Comparison of ENCODE assay signal across 18 cellular contexts in the genomic region with DNA sequence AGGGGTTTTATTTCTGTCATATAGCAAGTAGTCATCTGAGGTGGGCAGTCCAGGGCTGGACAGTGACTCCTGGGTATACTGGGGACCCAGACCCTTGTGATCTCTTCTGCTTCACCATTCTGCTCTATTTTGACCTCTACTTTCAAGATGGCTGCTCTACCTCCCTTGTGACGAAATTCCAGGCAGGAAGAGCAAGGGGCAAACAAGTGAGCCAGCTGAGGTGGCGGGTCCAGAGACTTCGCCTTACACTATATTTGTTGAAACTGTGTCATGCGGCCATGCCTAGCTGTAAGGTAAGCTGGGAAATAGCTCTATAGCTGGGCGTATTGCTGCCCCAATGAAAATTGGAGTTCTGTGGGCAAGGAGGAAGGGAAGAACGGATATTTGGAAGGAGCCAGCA. TPM values are rescaled to one million over a fixed set of nuclear protein-coding genes. Genes with fewer than 3 reads are reported as not detected.
A peak's percentile ranks its signal among the peaks of the same experiment; 100 is the strongest.
DNase-seq lines count a peak whose midpoint lies in the region; ATAC-seq and TF ChIP-seq lines count a peak whose summit lies in the region.
"Had no signal": no experiment of that assay in that cellular context is flagged by ENCODE, and none has a peak within 500 bp of the region (broad histone marks: within the 10 kb centered on the region; RNA-seq: fewer than 3 reads in every experiment).

No MANE protein-coding gene starts in this region.

- H3K27ac ChIP-seq in IMR-90 (ENCODE audit: insufficient read depth, low read length) (peak overlapping the region; percentile 93), mesodermal cell (ENCODE audit: low read depth, low read length, severe bottlenecking) (peak overlapping the region; percentile 100), smooth muscle cell (ENCODE audit: low read depth) (peak overlapping the region; percentile 95)
- H3K27ac ChIP-seq: WERI-Rb-1 had no signal

- H3K79me2 ChIP-seq in smooth muscle cell (ENCODE audit: low read depth), result no peaks in the 10 kb centered on the region

- no peak for TF ChIP-seq CTCF in IMR-90 (conservative IDR thresholded peaks at IDR 0.05; ENCODE audit: low read depth, low read length)
- no peak for TF ChIP-seq CTCF in MCF 10A (IDR thresholded peaks at IDR 0.05; ENCODE audit: unreplicated experiment)
- TF ChIP-seq CTCF in smooth muscle cell (IDR thresholded peaks at IDR 0.05; ENCODE audit: borderline replicate concordance, insufficient read depth, poor library complexity, severe bottlenecking), result no peak
- no peak for TF ChIP-seq CTCF in GM13976 (IDR thresholded peaks at IDR 0.05; ENCODE audit: borderline replicate concordance, control extremely low read depth, extremely low read depth, insufficient read depth, missing control alignments)

- no peaks in the 10 kb centered on the region for H3K27me3 Mint-ChIP-seq in MCF 10A (ENCODE audit: insufficient read depth, unreplicated experiment)
- H3K27me3 Mint-ChIP-seq in activated T-cell treated with anti-CD3 and anti-CD28 coated beads, Interleukin-2, amount 50 U/mL, for 4 hours (ENCODE audit: low read depth), result no peaks in the 10 kb centered on the region

- H3K9me3 ChIP-seq in IMR-90 (ENCODE audit: control insufficient read depth, insufficient read depth, low read length) (peaks cover 4% of the 10 kb centered on the region; the same call in 1 of the 2 replicates), mesodermal cell (ENCODE audit: control insufficient read depth, low read length) (peaks cover 16% of the 10 kb centered on the region), smooth muscle cell (replicated peaks; ENCODE audit: low read depth) (no peaks in the 10 kb centered on the region)
- H3K9me3 ChIP-seq: BE2C had no signal

- H4K8ac ChIP-seq in IMR-90 (ENCODE audit: low read depth in 2 of 2, low read length in 2 of 2), result peak overlapping the region; percentile 93 to 97

- H3K36me3 ChIP-seq in IMR-90 (ENCODE audit: control insufficient read depth, insufficient read depth, low read length), result no peaks in the 10 kb centered on the region
- no peaks in the 10 kb centered on the region for H3K36me3 ChIP-seq in mesodermal cell (ENCODE audit: control insufficient read depth, insufficient read depth, low read length)
- H3K36me3 ChIP-seq in smooth muscle cell (ENCODE audit: low read depth), result no peaks in the 10 kb centered on the region
- H3K36me3 ChIP-seq: BE2C, WERI-Rb-1 had no signal

- H2AK9ac ChIP-seq in IMR-90 (replicated peaks; ENCODE audit: low read depth, low read length, poor library complexity), result peak overlapping the region; percentile 65

- no peak for ATAC-seq in IMR-90 (ENCODE audit: low read depth)
- ATAC-seq in activated T-cell treated with anti-CD3 and anti-CD28 coated beads, Interleukin-2, amount 50 U/mL, for 4 hours, result no peak
- ATAC-seq: mucosa of descending colon had no signal

- H3F3A ChIP-seq in smooth muscle cell (ENCODE audit: low read depth), result peaks cover 38% of the 10 kb centered on the region

- H3K18ac ChIP-seq in IMR-90 (ENCODE audit: low read depth, low read length), result peak overlapping the region; percentile 99

- H2AFZ ChIP-seq in IMR-90 (replicated peaks; ENCODE audit: low read length, poor library complexity) (peak overlapping the region; percentile 75), smooth muscle cell (ENCODE audit: low read depth) (peak overlapping the region; percentile 32)

- TF ChIP-seq RAD21 in IMR-90 (IDR thresholded peaks at IDR 0.05; ENCODE audit: low read length), result no peak

- peak overlapping the region; percentile 100 for H2AK5ac ChIP-seq in IMR-90 (ENCODE audit: low read depth, low read length)

- no peak for TF ChIP-seq POLR2A in IMR-90 (IDR thresholded peaks at IDR 0.05; ENCODE audit: low read depth, low read length)

- H4K20me1 ChIP-seq in IMR-90 (ENCODE audit: insufficient read depth, low read length) (no peaks in the 10 kb centered on the region), smooth muscle cell (ENCODE audit: low read depth) (no peaks in the 10 kb centered on the region)

- peaks cover 42% of the 10 kb centered on the region for H3K9me1 ChIP-seq in IMR-90 (ENCODE audit: insufficient read depth, low read length)

- no peak overlapping the region for H3K4me2 ChIP-seq in IMR-90 (ENCODE audit: low read depth, low read length)
- H3K4me2 ChIP-seq in smooth muscle cell, result peak overlapping the region; percentile 47

- intact Hi-C loops in IMR-90 (cut with micrococcal nuclease), result no loop called here
- intact Hi-C loops in MCF 10A (cut with micrococcal nuclease), result no loop called here

- peak overlapping the region; percentile 98 for H3K56ac ChIP-seq in IMR-90 (ENCODE audit: extremely low read depth, insufficient read depth, low read length)

- peak overlapping the region; percentile 99 for H3K27ac Mint-ChIP-seq in MCF 10A (ENCODE audit: low read depth, unreplicated experiment)

- H3K9me3 Mint-ChIP-seq in MCF 10A (ENCODE audit: unreplicated experiment), result peaks cover 7% of the 10 kb centered on the region
- peaks cover 7% of the 10 kb centered on the region for H3K9me3 Mint-ChIP-seq in activated T-cell treated with anti-CD3 and anti-CD28 coated beads, Interleukin-2, amount 50 U/mL, for 4 hours

- no peak overlapping the region for H3K4me3 ChIP-seq in IMR-90 (ENCODE audit: insufficient read depth, low read depth, low read length)
- no peak overlapping the region for H3K4me3 ChIP-seq in mesodermal cell (ENCODE audit: extremely low read depth, insufficient read depth, low read length, poor library complexity, severe bottlenecking)
- H3K4me3 ChIP-seq in smooth muscle cell, result no peak overlapping the region
- H3K4me3 ChIP-seq: mucosa of descending colon had no signal

- H3K27me3 ChIP-seq in IMR-90 (ENCODE audit: control insufficient read depth, insufficient read depth, low read length), result no peaks in the 10 kb centered on the region
- no peaks in the 10 kb centered on the region for H3K27me3 ChIP-seq in smooth muscle cell (ENCODE audit: low read depth)
- H3K27me3 ChIP-seq: BE2C had no signal

- H3K14ac ChIP-seq in IMR-90 (replicated peaks; ENCODE audit: low read depth, low read length), result peak overlapping the region; percentile 98

- CTCF ChIA-PET in IMR-90 (lab: Yijun Ruan, JAX), result interaction anchor here (0.6 kb wide), 1 partner anchor 113 kb away, joined by 4 read pairs; no protein-coding TSS in a partner anchor
- CTCF ChIA-PET in MCF 10A (lab: Yijun Ruan, JAX), result interaction anchor here (0.5 to 0.9 kb wide), 2 partner anchors 78 to 95 kb away, joined by 3 read pairs; no protein-coding TSS in a partner anchor

- no peaks in the 10 kb centered on the region for H3K36me3 Mint-ChIP-seq in MCF 10A (ENCODE audit: insufficient read depth, unreplicated experiment)
- no peaks in the 10 kb centered on the region for H3K36me3 Mint-ChIP-seq in activated T-cell treated with anti-CD3 and anti-CD28 coated beads, Interleukin-2, amount 50 U/mL, for 4 hours (ENCODE audit: insufficient read depth)

- H3K9ac ChIP-seq in IMR-90 (ENCODE audit: low read depth, low read length) (peak overlapping the region; percentile 70; the same call in 1 of the 2 replicates), smooth muscle cell (ENCODE audit: low read depth) (peak overlapping the region; percentile 79)

- peak overlapping the region; percentile 97 for H3K4ac ChIP-seq in IMR-90 (ENCODE audit: low read depth, low read length)

- H3K4me1 ChIP-seq in IMR-90 (ENCODE audit: control insufficient read depth, insufficient read depth, low read length), result peaks cover 45% of the 10 kb centered on the region
- H3K4me1 ChIP-seq in mesodermal cell (ENCODE audit: control insufficient read depth, insufficient read depth, low read length, poor library complexity, severe bottlenecking), result peaks cover 67% of the 10 kb centered on the region
- peaks cover 20% of the 10 kb centered on the region for H3K4me1 ChIP-seq in smooth muscle cell (ENCODE audit: low read depth)

- H4K91ac ChIP-seq in IMR-90 (ENCODE audit: insufficient read depth, low read depth, low read length), result peak overlapping the region; percentile 99

- H3K79me1 ChIP-seq in IMR-90 (ENCODE audit: low read depth in 1 of 2, low read length in 2 of 2), result peaks cover 0 to 29% of the 10 kb centered on the region in 2 experiments; a peak in 1 of 4 replicates

- no peak overlapping the region for H3K4me3 Mint-ChIP-seq in MCF 10A (ENCODE audit: unreplicated experiment)
- no peak overlapping the region for H3K4me3 Mint-ChIP-seq in activated T-cell treated with anti-CD3 and anti-CD28 coated beads, Interleukin-2, amount 50 U/mL, for 4 hours
- H3K4me3 Mint-ChIP-seq: endodermal cell, H9 had no signal

- peaks cover 45% of the 10 kb centered on the region for H3K4me1 Mint-ChIP-seq in MCF 10A (ENCODE audit: insufficient read depth, unreplicated experiment)
- H3K4me1 Mint-ChIP-seq in activated T-cell treated with anti-CD3 and anti-CD28 coated beads, Interleukin-2, amount 50 U/mL, for 4 hours (ENCODE audit: low read depth), result no peaks in the 10 kb centered on the region

- H2BK120ac ChIP-seq in IMR-90 (ENCODE audit: low read depth, low read length), result peak overlapping the region; percentile 100

- peak overlapping the region; percentile 99 for H2BK15ac ChIP-seq in IMR-90 (ENCODE audit: low read depth, low read length)

- POLR2A ChIA-PET in IMR-90 (lab: Charles Lee; ENCODE audit: unreplicated experiment) (interaction anchor here (0.6 to 1.0 kb wide), 2 partner anchors 9 to 545 kb away, joined by 3 to 4 read pairs; no protein-coding TSS in a partner anchor), MCF 10A (lab: Yijun Ruan, JAX) (interaction anchor here (0.7 to 0.9 kb wide), 2 partner anchors 20 to 55 kb away, joined by 3 to 4 read pairs; no protein-coding TSS in a partner anchor)

- DNase-seq in IMR-90 (no peak), MCF 10A (ENCODE audit: unreplicated experiment) (no peak), smooth muscle cell (lab: John Stamatoyannopoulos, UW; ENCODE audit: unreplicated experiment) (no peak), GM13976 (ENCODE audit: low spot score) (no peak), amniotic stem cell (lab: John Stamatoyannopoulos, UW) (no peak), midbrain (lab: John Stamatoyannopoulos, UW) (no peak)
- DNase-seq in activated T-cell treated with anti-CD3 and anti-CD28 coated beads, Interleukin-2, amount 50 U/mL, for 4 hours, result no peak
- DNase-seq: BE2C, DND-41, endodermal cell, H9, hypothalamus, mucosa of descending colon, NCI-H1105, NCI-H510A treated with DMSO at 0.1 percent for 48 hours, SIG-M5, WERI-Rb-1 had no signal

- peak overlapping the region; percentile 96 for H3K23ac ChIP-seq in IMR-90 (ENCODE audit: low read depth, low read length)

- H2BK20ac ChIP-seq in IMR-90 (ENCODE audit: low read depth, low read length), result peak overlapping the region; percentile 99

- H4K5ac ChIP-seq in IMR-90 (ENCODE audit: low read depth, low read length), result peak overlapping the region; percentile 99

- 100% methylated on average over 1 of the region's 6 CpGs; no CpG with 5 or more reads in 1 of the 2 experiments for WGBS in IMR-90 (ENCODE audit: extremely low coverage in 2 of 2, insufficient read length in 1 of 2), 2 experiments
- 95 to 96% methylated on average over 4 to 6 of the region's 6 CpGs for WGBS in mesodermal cell (ENCODE audit: insufficient coverage in 2 of 2), 2 experiments
- 81% methylated on average over 6 of the region's 6 CpGs for WGBS in smooth muscle cell (ENCODE audit: low lambda C conversion rate)

- BruUV-seq in IMR-90 (replicated peaks; lab: Mats Ljungman, UMichigan) (no TSS peak), MCF 10A (replicated peaks; lab: Mats Ljungman, UMichigan) (no TSS peak)

- H2BK5ac ChIP-seq in IMR-90 (ENCODE audit: low read depth, low read length, poor library complexity, severe bottlenecking), result peak overlapping the region; percentile 89

- in situ Hi-C loops in IMR-90 (cut with MboI; ENCODE audit: low sequenced_read_pairs) (no loop called here), GM13976 (cut with MboI; ENCODE audit: low sequenced_read_pairs, unreplicated experiment) (no loop called here)

- dilution Hi-C loops in IMR-90 (cut with HindIII; ENCODE audit: low sequenced_read_pairs, unreplicated experiment), result no loop called here

RNA-seq across cellular contexts. Expression of a gene that starts 7.9 kb away (rescaled TPM):
- total RNA-seq in IMR-90 (2012; rRNA removed) (not detected in 2 replicates), MCF 10A (2022) (not detected in 2 replicates), smooth muscle cell (0.90 TPM in 2 replicates)
- polyA plus RNA-seq in IMR-90 (2012; rRNA removed) (not detected in 2 replicates), smooth muscle cell (1.7 and 3.8 TPM in 2 replicates)
- 0.07 TPM in 1 of 2 replicates, not detected in the other for polyA plus RNA-seq in IMR-90 (2012; cell fraction: cytosol; rRNA removed)
- 0.26 and 0.32 TPM in 2 replicates for polyA plus RNA-seq in IMR-90 (2012; cell fraction: nucleus; rRNA removed; ENCODE audit: low replicate concordance)
- polyA plus RNA-seq in mesodermal cell (2013, experiment 1 of 2), result 1.00 TPM
- polyA plus RNA-seq in mesodermal cell (2013, experiment 2 of 2), result 1.3 TPM
- total RNA-seq in activated T-cell treated with anti-CD3 and anti-CD28 coated beads, Interleukin-2, amount 50 U/mL, for 4 hours, result 10 to 100 TPM in 1 of 3 donors, 1 to 10 TPM in 2; 4.9 to 11.6 (median 7.4) TPM
- total RNA-seq: endodermal cell, H9, mucosa of descending colon had no signal

RNA-seq across cellular contexts. Expression of a gene that starts 27.8 kb away (rescaled TPM):
- under 0.01 TPM in 1 of 2 replicates, not detected in the other for total RNA-seq in IMR-90 (2012; rRNA removed)
- polyA plus RNA-seq in IMR-90 (2012; rRNA removed), result 0.53 and 0.86 TPM in 2 replicates
- polyA plus RNA-seq in IMR-90 (2012; cell fraction: cytosol; rRNA removed), result 0.32 and 0.45 TPM in 2 replicates
- 0.72 and 0.95 TPM in 2 replicates for polyA plus RNA-seq in IMR-90 (2012; cell fraction: nucleus; rRNA removed; ENCODE audit: low replicate concordance)
- 0.42 TPM in 1 of 2 replicates, not detected in the other for total RNA-seq in MCF 10A (2022)
- not detected for polyA plus RNA-seq in mesodermal cell (2013, experiment 1 of 2)
- not detected for polyA plus RNA-seq in mesodermal cell (2013, experiment 2 of 2)
- not detected in 2 replicates for total RNA-seq in smooth muscle cell
- polyA plus RNA-seq in smooth muscle cell, result 0.45 TPM in 1 of 2 replicates, not detected in the other
- 1 to 10 TPM in 1 of 3 donors, not detected in 2; 1.0 TPM for total RNA-seq in activated T-cell treated with anti-CD3 and anti-CD28 coated beads, Interleukin-2, amount 50 U/mL, for 4 hours
- total RNA-seq: endodermal cell, H9, mucosa of descending colon had no signal
